Comparison of ENCODE assay signal across 8 cellular contexts in genomic region chr18:45690975-45691815, GRCh38. TPM values are rescaled to one million over a fixed set of nuclear protein-coding genes. Genes with fewer than 3 reads are reported as not detected.
DNase-seq lines count a peak whose midpoint lies in the region; ATAC-seq and TF ChIP-seq lines count a peak whose summit lies in the region.

No MANE protein-coding gene starts in this region.

- WGBS in psoas muscle, 3 donors = 14 to 15% (median 15%) methylated on average over 12 of the region's 12 CpGs

- intact Hi-C loops in left cardiac atrium (cut with DNase I) (loop anchor here in 1 of 2 donors (5.0 kb wide), 1 partner anchor 281 kb away; no protein-coding TSS in a partner anchor), psoas muscle (cut with DNase I) (loop anchor here (1.0 to 10.0 kb wide), 5 partner anchors 146 to 384 kb away; partner anchors contain the start of gene PSTPIP2 (in 1 of the 2))

- no peaks in the 10 kb centered on the region for H3K27me3 ChIP-seq in adipocyte (replicated peaks; ENCODE audit: control insufficient read depth, insufficient read depth, low read length)
- no peaks in the 10 kb centered on the region for H3K27me3 ChIP-seq in psoas muscle (ENCODE audit: insufficient read depth in 3 of 3, low read length in 2 of 3)

- TF ChIP-seq CTCF in psoas muscle (IDR thresholded peaks at IDR 0.05) = peak; percentile 83

- no peaks in the 10 kb centered on the region for H3K36me3 ChIP-seq in adipocyte (ENCODE audit: control insufficient read depth, insufficient read depth, low read length, severe bottlenecking)
- no peaks in the 10 kb centered on the region for H3K36me3 ChIP-seq in psoas muscle (ENCODE audit: insufficient read depth in 1 of 2, low read depth in 1 of 2)

- ATAC-seq in left cardiac atrium = peak; percentile 80 to 90
- peak; percentile 75 to 86 (median 76) for ATAC-seq in psoas muscle
- ATAC-seq in HG02884 (IDR thresholded peaks at IDR 0.05; ENCODE audit: unreplicated experiment) = no peak
- no peak for ATAC-seq in GM21390 (IDR thresholded peaks at IDR 0.05; ENCODE audit: unreplicated experiment)

- H3K9me3 ChIP-seq in adipocyte (ENCODE audit: control insufficient read depth, low read length) (peaks cover 4% of the 10 kb centered on the region), psoas muscle (no peaks in the 10 kb centered on the region)

- H3K4me1 ChIP-seq in adipocyte (ENCODE audit: control insufficient read depth, insufficient read depth, low read length) = peaks cover 19% of the 10 kb centered on the region
- no peaks in the 10 kb centered on the region for H3K4me1 ChIP-seq in psoas muscle

- H3K27ac ChIP-seq in psoas muscle = no peak overlapping the region

- DNase-seq in ELR (ENCODE audit: low read depth) (peak; percentile 78), MV-4-11 (lab: John Stamatoyannopoulos, UW) (peak; percentile 48), SKM-1 treated with dmso at 0.1 percent for 144 hours (lab: John Stamatoyannopoulos, UW; ENCODE audit: unreplicated experiment) (peak; percentile 70), adipocyte (ENCODE audit: low read depth) (peak; percentile 92), left cardiac atrium (peak; percentile 83), psoas muscle (peak; percentile 71 to 78)

- H3K9ac ChIP-seq in adipocyte (ENCODE audit: low read length) = no peak overlapping the region

- H3K4me3 ChIP-seq in adipocyte (ENCODE audit: low read length) (no peak overlapping the region), psoas muscle (no peak overlapping the region)

RNA-seq across cellular contexts. Expression of gene SLC14A1, which starts 32.8 kb away (rescaled TPM):
- total RNA-seq in left cardiac atrium (10 to 100 TPM in 1 of 2 donors, 1 to 10 TPM in 1; 9.7 to 11.2 TPM), psoas muscle (10 to 100 TPM in 1 of 4 donors, 1 to 10 TPM in 3; 1.5 to 10.9 (median 6.7) TPM)
- polyA plus RNA-seq in psoas muscle = 1 to 10 TPM; 1.3 to 8.2 (median 2.6) TPM

Comparison
In these comparisons a context has a peak if more than half of its experiments do, and no peak if none do; other contexts are left out.
1. ATAC-seq: peak in left cardiac atrium (2 of 2) and psoas muscle (4 of 4); none in HG02884 (single experiment) and GM21390 (single experiment).
2. Peak in every context shown above with its lines, with median percentiles within 50 percentile points of each other: DNase-seq.